1 cellular context compared by ENCODE assay signal in the genomic region with DNA sequence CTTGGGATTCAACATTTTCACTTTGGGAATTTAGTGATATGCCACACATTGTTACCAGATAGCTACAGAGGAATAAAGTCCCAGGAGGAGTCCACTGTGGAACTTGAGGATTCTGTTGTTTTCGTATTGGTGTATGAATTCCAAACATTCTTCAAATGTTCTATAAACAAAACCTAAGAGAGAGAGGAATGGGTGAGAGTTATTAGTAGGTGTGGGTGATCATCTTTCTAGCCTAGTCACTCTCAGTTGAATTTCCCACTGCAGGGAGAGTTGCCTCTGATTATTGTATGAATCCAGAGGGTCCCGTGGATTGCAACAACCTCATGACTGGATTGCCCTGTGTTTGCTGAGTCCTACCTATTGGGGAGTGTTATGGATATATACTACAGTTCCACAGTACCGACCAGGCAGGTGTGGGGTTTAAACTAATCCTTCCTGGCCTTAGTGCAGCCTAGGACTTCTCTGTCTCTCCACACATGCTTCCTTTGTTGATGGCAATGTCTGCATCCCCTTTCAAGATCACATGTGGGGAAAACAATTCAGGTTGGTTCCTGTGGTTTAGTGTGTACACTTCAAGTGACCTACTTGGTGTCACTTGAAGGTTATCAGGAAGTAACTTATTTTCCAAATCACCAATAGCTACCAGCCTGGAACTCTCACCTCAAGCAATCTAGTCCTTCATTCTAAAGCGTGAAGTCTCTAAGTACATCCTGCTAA.
TF ChIP-seq lines count a peak whose summit lies in the region.

No MANE protein-coding gene starts in this region.

TF ChIP-seq in HepG2, 621 proteins besides CTCF, POLR2A, EP300 and RAD21 (continued from another document):
- TF ChIP-seq, protein P1, sequence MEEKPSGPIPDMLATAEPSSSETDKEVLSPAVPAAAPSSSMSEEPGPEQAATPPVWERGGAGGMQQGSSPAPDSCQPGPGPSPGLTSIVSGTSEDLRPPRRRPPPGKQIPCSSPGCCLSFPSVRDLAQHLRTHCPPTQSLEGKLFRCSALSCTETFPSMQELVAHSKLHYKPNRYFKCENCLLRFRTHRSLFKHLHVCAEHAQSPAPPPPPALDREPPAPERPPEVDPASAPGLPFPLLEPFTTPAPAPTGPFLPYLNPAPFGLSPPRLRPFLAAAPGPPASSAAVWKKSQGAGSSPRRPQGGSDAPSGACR (CRISPR knock-in tag; IDR thresholded peaks at IDR 0.05), result no peak
- TF ChIP-seq ZBTB46 (CRISPR knock-in tag; IDR thresholded peaks at IDR 0.05; ENCODE audit: borderline replicate concordance) (no peak), ZNF207 (IDR thresholded peaks at IDR 0.05; ENCODE audit: borderline replicate concordance) (no peak), E2F5 (CRISPR knock-in tag; conservative IDR thresholded peaks at IDR 0.05) (no peak), TGIF2 (CRISPR knock-in tag; IDR thresholded peaks at IDR 0.05) (no peak), SMAD9 (CRISPR knock-in tag; IDR thresholded peaks at IDR 0.05) (no peak)
